Comparison of ENCODE assay signal across 8 cellular contexts in genomic region chr19:58181902-58182576, GRCh38. TPM values are rescaled to one million over a fixed set of nuclear protein-coding genes. Genes with fewer than 3 reads are reported as not detected.
A peak's percentile ranks its signal among the peaks of the same experiment; 100 is the strongest.
DNase-seq lines count a peak whose midpoint lies in the region; ATAC-seq, FAIRE-seq and TF ChIP-seq lines count a peak whose summit lies in the region.

No MANE protein-coding gene starts in this region.

- DNase-seq in AG10803 (ENCODE audit: low read depth) = peak; percentile 3
- DNase-seq in H54 (ENCODE audit: insufficient read length, low spot score) = peak; percentile 66
- DNase-seq in Peyer's patch = peak in 2 of 3 donors; percentile 54 to 66
- DNase-seq in activated effector memory CD4-positive, alpha-beta T cell treated with anti-CD3 and anti-CD28 coated beads, Interleukin-2, amount 50 U/mL, for 16 hours = peak; percentile 85
- DNase-seq in heart right ventricle = peak; percentile 30 to 56
- no peak for DNase-seq in skeletal muscle cell (ENCODE audit: low read depth)
- DNase-seq in SW480 (ENCODE audit: low spot score) = no peak

- H3K27ac ChIP-seq in Peyer's patch (peak overlapping the region; percentile 88 to 99 (median 96)), heart right ventricle (peak overlapping the region; percentile 63 to 100 (median 100))

- 18 to 39% methylated on average over 4 of the region's 4 CpGs for WGBS in heart right ventricle, 2 donors

- H3K4me1 ChIP-seq in Peyer's patch (no peaks in the 10 kb centered on the region), heart right ventricle (peaks cover 0 to 17% (median 6%) of the 10 kb centered on the region in 9 donors)

- H3K4me3 ChIP-seq in AG10803 (ENCODE audit: low read length) = peak overlapping the region; percentile 86
- peak overlapping the region; percentile 75 to 84 (median 82) for H3K4me3 ChIP-seq in Peyer's patch
- peak overlapping the region in 9 of 10 donors; percentile 67 to 98 (median 92) for H3K4me3 ChIP-seq in heart right ventricle
- H3K4me3 ChIP-seq in skeletal muscle cell (ENCODE audit: low read depth, low read length) = peak overlapping the region; percentile 72

- TF ChIP-seq CTCF in AG10803 (conservative IDR thresholded peaks at IDR 0.05; ENCODE audit: low read length) = 0 out of 2 replicates have a peak, but pooled peaks have one; percentile 14
- TF ChIP-seq CTCF in Peyer's patch (IDR thresholded peaks at IDR 0.05) = peak; percentile 15 to 47 (median 30)
- peak; percentile 44 to 65 (median 53) for TF ChIP-seq CTCF in heart right ventricle (IDR thresholded peaks at IDR 0.05)

- TF ChIP-seq POLR2A in H54 (IDR thresholded peaks at IDR 0.05; ENCODE audit: low read depth, low read length) = no peak
- TF ChIP-seq POLR2A in Peyer's patch (IDR thresholded peaks at IDR 0.05) = no peak

- H3K27me3 ChIP-seq in Peyer's patch = no peaks in the 10 kb centered on the region
- H3K27me3 ChIP-seq in heart right ventricle = no peaks in the 10 kb centered on the region

- H3K36me3 ChIP-seq in Peyer's patch = peaks cover 0 to 39% (median 3%) of the 10 kb centered on the region in 3 donors
- peaks cover 0 to 78% (median 37%) of the 10 kb centered on the region in 9 donors for H3K36me3 ChIP-seq in heart right ventricle

- H3K9me3 ChIP-seq in Peyer's patch (peaks cover 0 to 93% (median 38%) of the 10 kb centered on the region in 4 donors), heart right ventricle (peaks cover 4 to 97% (median 87%) of the 10 kb centered on the region in 11 donors)

- intact Hi-C loops in heart right ventricle (cut with DNase I) = loop anchor here in 5 of 10 donors (2.0 to 10.0 kb wide), 5 partner anchors 47 to 145 kb away; partner anchors contain the start of genes ZNF8 (in 2 of the 5), ERVK3-1 (in 1 of the 5), ZNF544 (in 1 of the 5) and ZSCAN22 (in 1 of the 5)

- peak in 3 of 8 donors; percentile 24 to 33 (median 25) for ATAC-seq in heart right ventricle
- ATAC-seq in HG02759 (IDR thresholded peaks at IDR 0.05; ENCODE audit: unreplicated experiment) = no peak

- FAIRE-seq in H54 (lab: Jason Lieb, UNC) = no peak

RNA-seq across cellular contexts. Expression of gene ZNF274, which starts 0.8 kb away (rescaled TPM):
- 10 to 100 TPM; 32.4 to 46.8 (median 39.7) TPM for total RNA-seq in Peyer's patch
- 10 to 100 TPM; 18.4 to 27.6 (median 22.9) TPM for total RNA-seq in heart right ventricle
- polyA plus RNA-seq in heart right ventricle = 10 to 100 TPM; 13.8 to 26.0 TPM

RNA-seq across cellular contexts. Expression of gene ZNF329, which starts 31.4 kb away (rescaled TPM):
- total RNA-seq in Peyer's patch (10 to 100 TPM in 1 of 4 donors, 1 to 10 TPM in 3; 3.4 to 11.6 (median 5.7) TPM), heart right ventricle (1 to 10 TPM; 6.5 to 9.7 (median 7.9) TPM)
- 1 to 10 TPM; 2.3 to 5.4 TPM for polyA plus RNA-seq in heart right ventricle

RNA-seq across cellular contexts. Expression of gene ZNF544, which starts 46.7 kb away (rescaled TPM):
- total RNA-seq in Peyer's patch (100 to 1,000 TPM in 1 of 4 donors, 10 to 100 TPM in 3; 21.9 to 158 (median 31.4) TPM), heart right ventricle (10 to 100 TPM; 19.2 to 35.0 (median 23.7) TPM)
- 10 to 100 TPM; 20.6 to 20.7 TPM for polyA plus RNA-seq in heart right ventricle

Comparison
In these comparisons a context has a peak if more than half of its experiments do, and no peak if none do; other contexts are left out.
1. DNase-seq: peak in AG10803 (single experiment), H54 (single experiment), Peyer's patch (2 of 3), activated effector memory CD4-positive, alpha-beta T cell treated with anti-CD3 and anti-CD28 coated beads, Interleukin-2, amount 50 U/mL, for 16 hours (single experiment) and heart right ventricle (2 of 2); none in skeletal muscle cell (single experiment) and SW480 (single experiment).
2. Peak in every context shown above with its lines, with median percentiles within 50 percentile points of each other: H3K4me3 ChIP-seq and CTCF ChIP-seq.